ENCODE assay signal across 15 cellular contexts in the genomic region with DNA sequence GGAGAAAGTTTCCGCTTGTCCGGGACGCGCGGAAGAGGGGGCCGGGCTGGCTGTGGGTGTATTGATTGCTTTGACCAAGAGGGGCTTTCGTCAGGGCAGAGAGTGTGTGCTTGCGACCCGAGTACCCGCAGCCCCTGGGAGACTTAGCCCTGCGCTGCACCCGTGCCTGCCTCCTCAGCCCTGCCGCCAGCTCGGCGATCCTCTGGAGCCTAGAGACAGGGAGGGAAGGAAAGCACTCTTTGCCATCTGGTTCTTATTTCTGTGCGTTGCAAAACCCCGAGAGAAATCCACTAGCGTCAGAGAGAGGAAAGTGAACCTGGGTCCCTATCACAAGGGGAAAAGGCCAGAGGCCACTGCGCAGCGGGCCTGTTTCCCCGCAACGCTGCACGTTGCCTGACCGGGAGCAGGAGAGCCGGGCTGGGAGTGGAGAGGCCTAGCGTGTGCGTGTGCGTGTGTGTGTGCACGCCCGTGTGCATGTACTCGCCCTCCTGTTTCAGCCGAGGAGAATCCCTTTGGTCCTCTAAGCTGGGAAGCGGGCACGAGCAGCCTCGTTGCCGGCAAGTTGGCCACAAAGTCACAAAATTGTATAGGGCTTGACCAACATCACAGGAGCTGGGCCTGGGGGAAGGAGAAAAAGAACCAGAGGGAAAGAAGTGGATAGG. TPM values are rescaled to one million over a fixed set of nuclear protein-coding genes. Genes with fewer than 3 reads are reported as not detected.
A peak's percentile ranks its signal among the peaks of the same experiment; 100 is the strongest.
DNase-seq lines count a peak whose midpoint lies in the region; ATAC-seq and TF ChIP-seq lines count a peak whose summit lies in the region.
"Had no signal": no experiment of that assay in that cellular context is flagged by ENCODE, and none has a peak within 500 bp of the region (broad histone marks: within the 10 kb centered on the region; RNA-seq: fewer than 3 reads in every experiment).

No MANE protein-coding gene starts in this region.

- peaks cover 41% of the 10 kb centered on the region for H3K9me3 ChIP-seq in BLaER1

- peak overlapping the region; percentile 44 for H3K4me3 Mint-ChIP-seq in activated naive CD8-positive, alpha-beta T cell treated with anti-CD3 and anti-CD28 coated beads, Interleukin-2, amount 10 ng/mL, durations not matched to agents 7 days and 5 days
- H3K4me3 Mint-ChIP-seq in natural killer cell treated with Interleukin-12 subunit alpha and Interleukin-12 subunit beta and Interleukin-15 and Interleukin-18, amount 100 ng/mL, for 72 hours: peak overlapping the region; percentile 15

- POLR2A ChIA-PET in activated naive CD8-positive, alpha-beta T cell treated with anti-CD3 and anti-CD28 coated beads, Interleukin-2, amount 10 ng/mL, durations not matched to agents 7 days and 5 days (lab: Charles Lee): no interaction called here

- no peaks in the 10 kb centered on the region for H3K36me3 ChIP-seq in BLaER1

- H3K27me3 ChIP-seq in BLaER1: peaks cover 100% of the 10 kb centered on the region

- peaks cover 88% of the 10 kb centered on the region for H3K27me3 Mint-ChIP-seq in activated naive CD8-positive, alpha-beta T cell treated with anti-CD3 and anti-CD28 coated beads, Interleukin-2, amount 10 ng/mL, durations not matched to agents 7 days and 5 days
- peaks cover 57 to 82% of the 10 kb centered on the region in 2 donors for H3K27me3 Mint-ChIP-seq in natural killer cell treated with Interleukin-12 subunit alpha and Interleukin-12 subunit beta and Interleukin-15 and Interleukin-18, amount 100 ng/mL, for 72 hours

- H3K27ac Mint-ChIP-seq in activated naive CD8-positive, alpha-beta T cell treated with anti-CD3 and anti-CD28 coated beads, Interleukin-2, amount 10 ng/mL, durations not matched to agents 7 days and 5 days: no peak overlapping the region
- no peak overlapping the region for H3K27ac Mint-ChIP-seq in natural killer cell treated with Interleukin-12 subunit alpha and Interleukin-12 subunit beta and Interleukin-15 and Interleukin-18, amount 100 ng/mL, for 72 hours

- no peak for ATAC-seq in activated naive CD8-positive, alpha-beta T cell treated with anti-CD3 and anti-CD28 coated beads, Interleukin-2, amount 10 ng/mL, durations not matched to agents 7 days and 5 days (ENCODE audit: low read depth)
- no peak for ATAC-seq in natural killer cell treated with Interleukin-12 subunit alpha and Interleukin-12 subunit beta and Interleukin-15 and Interleukin-18, amount 100 ng/mL, for 72 hours
- ATAC-seq in GM19452 (IDR thresholded peaks at IDR 0.05; ENCODE audit: unreplicated experiment): no peak

- peaks cover 20% of the 10 kb centered on the region for H3K4me1 Mint-ChIP-seq in activated naive CD8-positive, alpha-beta T cell treated with anti-CD3 and anti-CD28 coated beads, Interleukin-2, amount 10 ng/mL, durations not matched to agents 7 days and 5 days
- H3K4me1 Mint-ChIP-seq in natural killer cell treated with Interleukin-12 subunit alpha and Interleukin-12 subunit beta and Interleukin-15 and Interleukin-18, amount 100 ng/mL, for 72 hours (ENCODE audit: low read depth in 2 of 2): peaks cover 15 to 27% of the 10 kb centered on the region in 2 donors

- no peak overlapping the region for H3K4me2 ChIP-seq in BLaER1

- no peak for TF ChIP-seq CTCF in GM12875 (IDR thresholded peaks at IDR 0.05; ENCODE audit: borderline replicate concordance, insufficient read depth, low read depth, low read length)

- DNase-seq in activated naive CD8-positive, alpha-beta T cell treated with anti-CD3 and anti-CD28 coated beads, Interleukin-2, amount 10 ng/mL, durations not matched to agents 7 days and 5 days: no peak
- no peak for DNase-seq in natural killer cell treated with Interleukin-12 subunit alpha and Interleukin-12 subunit beta and Interleukin-15 and Interleukin-18, amount 100 ng/mL, for 72 hours (ENCODE audit: low spot score)
- DNase-seq in HCEC 1CT (no peak), DMS114 treated with DMSO at 0.1 percent for 48 hours (lab: John Stamatoyannopoulos, UW; ENCODE audit: unreplicated experiment) (no peak), NCI-H774 (lab: John Stamatoyannopoulos, UW) (no peak)
- DNase-seq: activated CD4-positive, alpha-beta T cell treated with anti-CD3 and anti-CD28 coated beads, Interleukin-2, amount 50 U/mL, for 4 hours; foreskin keratinocyte; midbrain; NCI-H1436 treated with DMSO at 0.1 percent for 48 hours; substantia nigra had no signal

- no peak overlapping the region for H3K9ac ChIP-seq in BLaER1

- peaks cover 77% of the 10 kb centered on the region for H4K20me1 ChIP-seq in BLaER1

- H3K9me3 Mint-ChIP-seq in activated naive CD8-positive, alpha-beta T cell treated with anti-CD3 and anti-CD28 coated beads, Interleukin-2, amount 10 ng/mL, durations not matched to agents 7 days and 5 days: no peaks in the 10 kb centered on the region
- no peaks in the 10 kb centered on the region for H3K9me3 Mint-ChIP-seq in natural killer cell treated with Interleukin-12 subunit alpha and Interleukin-12 subunit beta and Interleukin-15 and Interleukin-18, amount 100 ng/mL, for 72 hours

- H3K36me3 Mint-ChIP-seq in activated naive CD8-positive, alpha-beta T cell treated with anti-CD3 and anti-CD28 coated beads, Interleukin-2, amount 10 ng/mL, durations not matched to agents 7 days and 5 days: no peaks in the 10 kb centered on the region
- no peaks in the 10 kb centered on the region for H3K36me3 Mint-ChIP-seq in natural killer cell treated with Interleukin-12 subunit alpha and Interleukin-12 subunit beta and Interleukin-15 and Interleukin-18, amount 100 ng/mL, for 72 hours

- H3K4me3 ChIP-seq in BLaER1 (0 out of 2 replicates have a peak overlapping the region, but pooled peaks have one; percentile 25), GM12875 (ENCODE audit: low read depth, low read length) (peak overlapping the region; percentile 6)

- no peak overlapping the region for H3K27ac ChIP-seq in BLaER1
- H3K27ac ChIP-seq: foreskin keratinocyte had no signal

- peaks cover 9% of the 10 kb centered on the region; the same call in 1 of the 2 replicates for H3K4me1 ChIP-seq in BLaER1
- H3K4me1 ChIP-seq: foreskin keratinocyte had no signal

RNA-seq across cellular contexts. Expression of a gene that starts 1.7 kb away (rescaled TPM):
- not detected for total RNA-seq in activated naive CD8-positive, alpha-beta T cell treated with anti-CD3 and anti-CD28 coated beads, Interleukin-2, amount 10 ng/mL, durations not matched to agents 7 days and 5 days
- total RNA-seq in natural killer cell treated with Interleukin-12 subunit alpha and Interleukin-12 subunit beta and Interleukin-15 and Interleukin-18, amount 100 ng/mL, for 72 hours: not detected
- total RNA-seq: bronchial epithelial cell, foreskin keratinocyte, RPMI7951 had no signal
